Comparison of ENCODE assay signal across 11 cellular contexts in the genomic region with DNA sequence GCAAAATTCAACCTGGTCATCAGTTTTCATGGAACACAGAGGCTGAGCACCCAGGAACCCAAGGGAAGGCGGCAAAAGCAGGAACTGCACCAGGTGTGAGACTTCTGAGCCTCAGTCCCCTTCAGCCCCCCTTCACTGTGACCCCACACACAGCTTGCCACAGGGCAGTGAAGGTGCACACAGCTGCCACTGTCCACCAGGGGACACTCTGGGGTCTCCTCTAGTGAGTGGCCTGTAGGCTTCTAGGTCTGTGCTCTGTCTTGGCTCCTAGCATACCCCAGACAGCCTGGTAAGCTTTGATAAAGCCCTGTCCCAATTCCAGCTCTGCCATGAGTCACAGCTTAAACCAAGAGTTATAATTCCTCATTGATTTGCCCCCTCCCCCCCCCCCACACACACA. TPM values are rescaled to one million over a fixed set of nuclear protein-coding genes. Genes with fewer than 3 reads are reported as not detected.
A peak's percentile ranks its signal among the peaks of the same experiment; 100 is the strongest.
DNase-seq lines count a peak whose midpoint lies in the region; ATAC-seq, FAIRE-seq and TF ChIP-seq lines count a peak whose summit lies in the region.
"Had no signal": no experiment of that assay in that cellular context is flagged by ENCODE, and none has a peak within 500 bp of the region (broad histone marks: within the 10 kb centered on the region; RNA-seq: fewer than 3 reads in every experiment).

No MANE protein-coding gene starts in this region.

- H3K4me2 ChIP-seq in A549 (no peak overlapping the region), H9 (ENCODE audit: insufficient read depth, insufficient read length, low read length) (no peak overlapping the region), hepatocyte (no peak overlapping the region)

- H3K56ac ChIP-seq in H9 (ENCODE audit: insufficient read length, low read depth, low read length) = no peak overlapping the region

- no peak overlapping the region for H3T11ph ChIP-seq in H9 (ENCODE audit: low read length)

- POLR2A ChIA-PET in A549 (lab: Yijun Ruan, JAX) = no interaction called here
- POLR2A ChIA-PET in WTC11 (lab: Charles Lee) = no interaction called here
- POLR2A ChIA-PET in naive thymus-derived CD4-positive, alpha-beta T cell (lab: Charles Lee) = interaction anchor here (0.9 kb wide), 1 partner anchor 20 kb away, joined by 3 read pairs; no protein-coding TSS in a partner anchor

- H2BK20ac ChIP-seq in H9 (ENCODE audit: low read depth, low read length, poor library complexity, severe bottlenecking) = no peak overlapping the region

- peaks cover 9% of the 10 kb centered on the region for H3K27me3 Mint-ChIP-seq in H9 (ENCODE audit: low read depth)
- H3K27me3 Mint-ChIP-seq in WTC11 (ENCODE audit: low read depth) = no peaks in the 10 kb centered on the region
- H3K27me3 Mint-ChIP-seq in activated T-cell treated with anti-CD3 and anti-CD28 coated beads, Interleukin-2, amount 50 U/mL, for 72 hours (ENCODE audit: low read depth) = no peaks in the 10 kb centered on the region
- H3K27me3 Mint-ChIP-seq in naive thymus-derived CD4-positive, alpha-beta T cell = peaks cover 0 to 21% (median 0%) of the 10 kb centered on the region in 5 donors
- H3K27me3 Mint-ChIP-seq: activated T-helper 17 cell treated with anti-CD3 and anti-CD28 coated beads, Interleukin-2, amount 50 U/mL, for 72 hours had no signal

- H3K4me1 Mint-ChIP-seq in H9 (peaks cover 32 to 50% of the 10 kb centered on the region in 2 experiments), WTC11 (peaks cover 38% of the 10 kb centered on the region)
- no peaks in the 10 kb centered on the region for H3K4me1 Mint-ChIP-seq in activated T-cell treated with anti-CD3 and anti-CD28 coated beads, Interleukin-2, amount 50 U/mL, for 72 hours (ENCODE audit: low read depth)
- peaks cover 6 to 37% (median 26%) of the 10 kb centered on the region in 7 donors for H3K4me1 Mint-ChIP-seq in naive thymus-derived CD4-positive, alpha-beta T cell

- TF ChIP-seq RAD21 in A549 (conservative IDR thresholded peaks at IDR 0.05 in 1 of 2, IDR thresholded peaks at IDR 0.05 in 1 of 2) = 0 out of 5 replicates have a peak, but pooled peaks of 1 of the 2 experiments have one; percentile 14

- DNase-seq in A549 (ENCODE audit: low read depth in 1 of 2, low spot score in 1 of 2) (peak in 1 of 2 experiments; percentile 31), H9 (peak; percentile 67), WTC11 (ENCODE audit: low spot score) (peak; percentile 60), hepatocyte (ENCODE audit: low spot score) (no peak)
- no peak for DNase-seq in activated T-cell treated with anti-CD3 and anti-CD28 coated beads, Interleukin-2, amount 50 U/mL, for 72 hours
- no peak for DNase-seq in naive thymus-derived CD4-positive, alpha-beta T cell
- DNase-seq: NCI-H1092 treated with DMSO at 0.1 percent for 48 hours had no signal

- H4K8ac ChIP-seq in H9 (replicated peaks; ENCODE audit: insufficient read length, low read depth, low read length) = no peak overlapping the region

- H3K14ac ChIP-seq in H9 (ENCODE audit: insufficient read depth, low read length) = no peak overlapping the region; the same call in 1 of the 2 replicates

- H2AK5ac ChIP-seq in H9 (ENCODE audit: insufficient read length, low read length) = no peak overlapping the region

- H2BK15ac ChIP-seq in H9 (ENCODE audit: low read depth, low read length) = no peak overlapping the region

- H3K4me3 ChIP-seq in A549 = no peak overlapping the region
- no peak overlapping the region for H3K4me3 ChIP-seq in hepatocyte
- no peak overlapping the region for H3K4me3 ChIP-seq in naive thymus-derived CD4-positive, alpha-beta T cell (ENCODE audit: low read length)

- H2AFZ ChIP-seq in H9 (ENCODE audit: low read length) (no peak overlapping the region), hepatocyte (no peak overlapping the region)

- H3K4ac ChIP-seq in H9 (ENCODE audit: low read depth, low read length) = no peak overlapping the region

- H2BK5ac ChIP-seq in H9 (ENCODE audit: insufficient read length, low read length) = no peak overlapping the region

- H3K9ac ChIP-seq in H9 (ENCODE audit: extremely low read depth, insufficient read length, low read length) = no peak overlapping the region

- CTCF ChIA-PET in A549 (lab: Yijun Ruan, JAX) = interaction anchor here (0.8 to 5.9 kb wide), 10 partner anchors 9 to 158 kb away, joined by 3 to 95 read pairs (median 6); a partner anchor contains a TSS
- CTCF ChIA-PET in WTC11 (lab: Charles Lee) = interaction anchor here (0.8 to 6.2 kb wide), 18 partner anchors 10 to 278 kb away, joined by 3 to 118 read pairs (median 7); a partner anchor contains a TSS
- CTCF ChIA-PET in naive thymus-derived CD4-positive, alpha-beta T cell (lab: Charles Lee) = interaction anchor here (1.1 to 9.3 kb wide), 4 partner anchors 9 to 145 kb away, joined by 3 to 95 read pairs (median 6); no protein-coding TSS in a partner anchor

- H3K36me3 Mint-ChIP-seq in H9 (ENCODE audit: insufficient read depth in 1 of 3, low read depth in 3 of 3) (no peaks in the 10 kb centered on the region; a peak in 1 of 7 replicates), WTC11 (no peaks in the 10 kb centered on the region)
- no peaks in the 10 kb centered on the region for H3K36me3 Mint-ChIP-seq in activated T-cell treated with anti-CD3 and anti-CD28 coated beads, Interleukin-2, amount 50 U/mL, for 72 hours (ENCODE audit: insufficient read depth in 2 of 2)
- no peaks in the 10 kb centered on the region for H3K36me3 Mint-ChIP-seq in naive thymus-derived CD4-positive, alpha-beta T cell

- H4K91ac ChIP-seq in H9 (ENCODE audit: insufficient read length, low read depth, low read length) = no peak overlapping the region

- H4K20me1 ChIP-seq in H9 (ENCODE audit: control insufficient read depth, insufficient read depth, insufficient read length) (no peaks in the 10 kb centered on the region), hepatocyte (ENCODE audit: insufficient read depth, poor library complexity, severe bottlenecking) (no peaks in the 10 kb centered on the region)

- WGBS in A549 (ENCODE audit: missing lambda C conversion rate) = 86% methylated on average over 1 of the region's 1 CpG
- WGBS in H9 (ENCODE audit: extremely low coverage, insufficient read length, low lambda C conversion rate) = no CpG with 5 or more reads among the region's 1 CpG
- WGBS in hepatocyte (ENCODE audit: low lambda C conversion rate, missing lambda C conversion rate) = 84% methylated on average over 1 of the region's 1 CpG

- H3K36me3 ChIP-seq in hepatocyte (replicated peaks; ENCODE audit: insufficient read depth, low read depth) = no peaks in the 10 kb centered on the region
- H3K36me3 ChIP-seq in naive thymus-derived CD4-positive, alpha-beta T cell (ENCODE audit: control insufficient read depth in 2 of 3, insufficient read depth in 3 of 3, low read length in 3 of 3) = no peaks in the 10 kb centered on the region

- H3K79me2 ChIP-seq in H9 (ENCODE audit: insufficient read depth, low read length) = no peaks in the 10 kb centered on the region
- no peaks in the 10 kb centered on the region for H3K79me2 ChIP-seq in hepatocyte

- H2BK12ac ChIP-seq in H9 (ENCODE audit: insufficient read length, low read depth, low read length) = no peak overlapping the region

- H3K23ac ChIP-seq in H9 (ENCODE audit: insufficient read length, low read depth, low read length) = no peak overlapping the region

- H3K9me2 ChIP-seq in hepatocyte (replicated peaks; ENCODE audit: insufficient read depth) = no peaks in the 10 kb centered on the region

- no peak for FAIRE-seq in A549 (lab: Jason Lieb, UNC)

- intact Hi-C loops in naive thymus-derived CD4-positive, alpha-beta T cell (cut with micrococcal nuclease) = no loop called here

- H3K27ac ChIP-seq in A549 = no peak overlapping the region
- no peak overlapping the region for H3K27ac ChIP-seq in H9 (ENCODE audit: insufficient read length, low read depth, low read length)
- H3K27ac ChIP-seq in hepatocyte = no peak overlapping the region
- H3K27ac ChIP-seq in naive thymus-derived CD4-positive, alpha-beta T cell (ENCODE audit: low read depth, low read length) = no peak overlapping the region

- H3K23me2 ChIP-seq in H9 (ENCODE audit: insufficient read length, low read depth, low read length, poor library complexity, severe bottlenecking) = no peaks in the 10 kb centered on the region

- ATAC-seq in A549 = peak in 1 of 2 experiments; percentile 57; a peak in 3 of 6 replicates
- peak; percentile 50 for ATAC-seq in WTC11
- no peak for ATAC-seq in HG02870 (IDR thresholded peaks at IDR 0.05; ENCODE audit: unreplicated experiment)
- no peak for ATAC-seq in activated T-cell treated with anti-CD3 and anti-CD28 coated beads, Interleukin-2, amount 50 U/mL, for 72 hours (replicated peaks in 1 of 2)
- ATAC-seq in naive thymus-derived CD4-positive, alpha-beta T cell = no peak
- ATAC-seq in GM18502 (IDR thresholded peaks at IDR 0.05; ENCODE audit: poor library complexity, unreplicated experiment) = no peak
- ATAC-seq: activated T-helper 17 cell treated with anti-CD3 and anti-CD28 coated beads, Interleukin-2, amount 50 U/mL, for 72 hours had no signal

- H3K18ac ChIP-seq in H9 (ENCODE audit: insufficient read length, low read depth, low read length) = no peak overlapping the region

- H3K27ac Mint-ChIP-seq in H9 (no peak overlapping the region), WTC11 (no peak overlapping the region)
- H3K27ac Mint-ChIP-seq in activated T-cell treated with anti-CD3 and anti-CD28 coated beads, Interleukin-2, amount 50 U/mL, for 72 hours = no peak overlapping the region
- H3K27ac Mint-ChIP-seq in naive thymus-derived CD4-positive, alpha-beta T cell = no peak overlapping the region
- H3K27ac Mint-ChIP-seq: activated T-helper 17 cell treated with anti-CD3 and anti-CD28 coated beads, Interleukin-2, amount 50 U/mL, for 72 hours; B cell had no signal

- no peak overlapping the region for H4K5ac ChIP-seq in H9 (ENCODE audit: insufficient read length, low read depth, low read length)

- H3K4me1 ChIP-seq in A549 (no peaks in the 10 kb centered on the region), H9 (ENCODE audit: insufficient read depth, low read length) (no peaks in the 10 kb centered on the region), hepatocyte (ENCODE audit: insufficient read depth) (peaks cover 54% of the 10 kb centered on the region)
- H3K4me1 ChIP-seq in naive thymus-derived CD4-positive, alpha-beta T cell (ENCODE audit: control insufficient read depth in 2 of 2, insufficient read depth in 2 of 2, low read length in 2 of 2) = peaks cover 0 to 8% of the 10 kb centered on the region in 2 donors

- H3K9me3 Mint-ChIP-seq in H9 (no peaks in the 10 kb centered on the region), WTC11 (no peaks in the 10 kb centered on the region)
- no peaks in the 10 kb centered on the region for H3K9me3 Mint-ChIP-seq in activated T-cell treated with anti-CD3 and anti-CD28 coated beads, Interleukin-2, amount 50 U/mL, for 72 hours
- no peaks in the 10 kb centered on the region for H3K9me3 Mint-ChIP-seq in naive thymus-derived CD4-positive, alpha-beta T cell
- H3K9me3 Mint-ChIP-seq: activated T-helper 17 cell treated with anti-CD3 and anti-CD28 coated beads, Interleukin-2, amount 50 U/mL, for 72 hours had no signal

- no peak for TF ChIP-seq EP300 in A549 (IDR thresholded peaks at IDR 0.05)

- H2BK120ac ChIP-seq in H9 (ENCODE audit: low read depth, low read length, poor library complexity, severe bottlenecking) = no peak overlapping the region

- no peak for TF ChIP-seq POLR2A in A549 (IDR thresholded peaks at IDR 0.05; ENCODE audit: low read length)

- H3K4me3 Mint-ChIP-seq in H9 (no peak overlapping the region; a peak in 1 of 5 replicates), WTC11 (no peak overlapping the region)
- H3K4me3 Mint-ChIP-seq in activated T-cell treated with anti-CD3 and anti-CD28 coated beads, Interleukin-2, amount 50 U/mL, for 72 hours = no peak overlapping the region
- H3K4me3 Mint-ChIP-seq in naive thymus-derived CD4-positive, alpha-beta T cell = no peak overlapping the region
- H3K4me3 Mint-ChIP-seq: activated T-helper 17 cell treated with anti-CD3 and anti-CD28 coated beads, Interleukin-2, amount 50 U/mL, for 72 hours; B cell had no signal

- TF ChIP-seq CTCF in A549 (IDR thresholded peaks at IDR 0.05) (no peak), H9 (conservative IDR thresholded peaks at IDR 0.05) (peak; percentile 57), WTC11 (IDR thresholded peaks at IDR 0.05) (0 out of 2 replicates have a peak, but pooled peaks have one; percentile 17), hepatocyte (IDR thresholded peaks at IDR 0.05; ENCODE audit: poor library complexity) (peak; percentile 10)

- H3K79me1 ChIP-seq in H9 (ENCODE audit: insufficient read depth, low read depth, low read length, poor library complexity, severe bottlenecking) = no peaks in the 10 kb centered on the region

- no peaks in the 10 kb centered on the region for H3K27me3 ChIP-seq in H9 (ENCODE audit: insufficient read depth, low read length)
- peaks cover 9% of the 10 kb centered on the region for H3K27me3 ChIP-seq in hepatocyte
- H3K27me3 ChIP-seq in naive thymus-derived CD4-positive, alpha-beta T cell (ENCODE audit: control insufficient read depth in 2 of 2, insufficient read depth in 2 of 2, low read length in 2 of 2) = no peaks in the 10 kb centered on the region

- H3K9me3 ChIP-seq in A549 (no peaks in the 10 kb centered on the region), H9 (ENCODE audit: control insufficient read depth, low read depth, low read length) (no peaks in the 10 kb centered on the region), hepatocyte (ENCODE audit: low read depth) (no peaks in the 10 kb centered on the region)
- no peaks in the 10 kb centered on the region for H3K9me3 ChIP-seq in naive thymus-derived CD4-positive, alpha-beta T cell (ENCODE audit: control insufficient read depth in 2 of 3, low read length in 3 of 3)

RNA-seq across cellular contexts. Expression of a gene that starts 12.1 kb away (rescaled TPM):
- polyA plus RNA-seq in A549 (2011; rRNA removed) (0.26 and 0.44 TPM in 2 replicates), A549 (2017; fragmentation: RNase III; extraction: RNeasy Plus Mini Kit Qiagen cat#74134 plus additional on column Dnase treatment) (0.41 to 0.45 TPM (median 0.41 TPM) in 3 replicates), hepatocyte (9.1 and 11.3 TPM in 2 replicates)
- 0.61 and 0.78 TPM in 2 replicates for polyA plus RNA-seq in A549 (2012; cell fraction: cytosol; rRNA removed)
- polyA plus RNA-seq in A549 (2012; cell fraction: nucleus; rRNA removed) = 0.84 and 1.3 TPM in 2 replicates
- polyA minus RNA-seq in A549 (2011; rRNA and poly(A)+ RNA removed) = 0.41 and 0.78 TPM in 2 replicates
- total RNA-seq in H9 (2021) (4.3 and 4.5 TPM in 2 replicates), WTC11 (2021) (13.9 to 16.2 TPM (median 14.6 TPM) in 3 replicates), hepatocyte (8.4 and 9.4 TPM in 2 replicates)
- under 1 TPM; 0.72 to 0.77 TPM for total RNA-seq in activated T-cell treated with anti-CD3 and anti-CD28 coated beads, Interleukin-2, amount 50 U/mL, for 72 hours
- total RNA-seq in naive thymus-derived CD4-positive, alpha-beta T cell = 1 to 10 TPM in 4 of 5 experiments, under 1 TPM in 1; 0.56 to 4.9 (median 3.2) TPM
- polyA plus RNA-seq in naive thymus-derived CD4-positive, alpha-beta T cell = 1 to 10 TPM; 3.0 to 5.2 TPM

RNA-seq across cellular contexts. Expression of a gene that starts 24.8 kb away (rescaled TPM):
- 0.42 and 0.52 TPM in 2 replicates for polyA plus RNA-seq in A549 (2011; rRNA removed)
- polyA plus RNA-seq in A549 (2012; cell fraction: cytosol; rRNA removed) = 1.1 and 1.9 TPM in 2 replicates
- 1.1 and 3.2 TPM in 2 replicates for polyA plus RNA-seq in A549 (2012; cell fraction: nucleus; rRNA removed)
- 0.46 to 0.71 TPM (median 0.51 TPM) in 3 replicates for polyA plus RNA-seq in A549 (2017; fragmentation: RNase III; extraction: RNeasy Plus Mini Kit Qiagen cat#74134 plus additional on column Dnase treatment)
- not detected in 2 replicates for polyA minus RNA-seq in A549 (2011; rRNA and poly(A)+ RNA removed)
- total RNA-seq in H9 (2021) = 4.5 and 4.7 TPM in 2 replicates
- total RNA-seq in WTC11 (2021) = 5.7 to 7.0 TPM (median 6.6 TPM) in 3 replicates
- 8.1 and 9.8 TPM in 2 replicates for total RNA-seq in hepatocyte
- 15.3 and 17.4 TPM in 2 replicates for polyA plus RNA-seq in hepatocyte
- total RNA-seq in activated T-cell treated with anti-CD3 and anti-CD28 coated beads, Interleukin-2, amount 50 U/mL, for 72 hours = 1 to 10 TPM; 6.8 to 8.1 TPM
- 10 to 100 TPM in 1 of 5 experiments, 1 to 10 TPM in 4; 2.8 to 19.1 (median 7.9) TPM for total RNA-seq in naive thymus-derived CD4-positive, alpha-beta T cell
- 10 to 100 TPM in 1 of 2 donors, 1 to 10 TPM in 1; 4.6 to 12.7 TPM for polyA plus RNA-seq in naive thymus-derived CD4-positive, alpha-beta T cell

RNA-seq across cellular contexts. Expression of a gene that starts 58.3 kb away (rescaled TPM):
- polyA plus RNA-seq in A549 (2011; rRNA removed) (0.06 and 0.19 TPM in 2 replicates), A549 (2017; fragmentation: RNase III; extraction: RNeasy Plus Mini Kit Qiagen cat#74134 plus additional on column Dnase treatment) (0.17 to 0.23 TPM (median 0.21 TPM) in 3 replicates), hepatocyte (2.4 and 13.2 TPM in 2 replicates)
- polyA plus RNA-seq in A549 (2012; cell fraction: cytosol; rRNA removed) = 0.25 and 0.26 TPM in 2 replicates
- polyA plus RNA-seq in A549 (2012; cell fraction: nucleus; rRNA removed) = 1.8 and 2.5 TPM in 2 replicates
- not detected in 2 replicates for polyA minus RNA-seq in A549 (2011; rRNA and poly(A)+ RNA removed)
- total RNA-seq in H9 (2021) (1.5 and 2.0 TPM in 2 replicates), WTC11 (2021) (2.4 to 3.8 TPM (median 2.4 TPM) in 3 replicates), hepatocyte (0.64 and 0.80 TPM in 2 replicates)
- 10 to 100 TPM in 1 of 2 donors, 1 to 10 TPM in 1; 9.0 to 10.1 TPM for total RNA-seq in activated T-cell treated with anti-CD3 and anti-CD28 coated beads, Interleukin-2, amount 50 U/mL, for 72 hours
- 10 to 100 TPM; 11.3 to 46.6 (median 20.9) TPM for total RNA-seq in naive thymus-derived CD4-positive, alpha-beta T cell
- polyA plus RNA-seq in naive thymus-derived CD4-positive, alpha-beta T cell = 10 to 100 TPM; 27.0 to 49.4 TPM

Comparison
In these comparisons a context has a peak if more than half of its experiments do, and no peak if none do; other contexts are left out.
1. DNase-seq: peak in H9 (single experiment) and WTC11 (single experiment); none in hepatocyte (single experiment), activated T-cell treated with anti-CD3 and anti-CD28 coated beads, Interleukin-2, amount 50 U/mL, for 72 hours (0 of 2) and naive thymus-derived CD4-positive, alpha-beta T cell (0 of 9).